ENCODE assay signal across 9 cellular contexts in the genomic region with DNA sequence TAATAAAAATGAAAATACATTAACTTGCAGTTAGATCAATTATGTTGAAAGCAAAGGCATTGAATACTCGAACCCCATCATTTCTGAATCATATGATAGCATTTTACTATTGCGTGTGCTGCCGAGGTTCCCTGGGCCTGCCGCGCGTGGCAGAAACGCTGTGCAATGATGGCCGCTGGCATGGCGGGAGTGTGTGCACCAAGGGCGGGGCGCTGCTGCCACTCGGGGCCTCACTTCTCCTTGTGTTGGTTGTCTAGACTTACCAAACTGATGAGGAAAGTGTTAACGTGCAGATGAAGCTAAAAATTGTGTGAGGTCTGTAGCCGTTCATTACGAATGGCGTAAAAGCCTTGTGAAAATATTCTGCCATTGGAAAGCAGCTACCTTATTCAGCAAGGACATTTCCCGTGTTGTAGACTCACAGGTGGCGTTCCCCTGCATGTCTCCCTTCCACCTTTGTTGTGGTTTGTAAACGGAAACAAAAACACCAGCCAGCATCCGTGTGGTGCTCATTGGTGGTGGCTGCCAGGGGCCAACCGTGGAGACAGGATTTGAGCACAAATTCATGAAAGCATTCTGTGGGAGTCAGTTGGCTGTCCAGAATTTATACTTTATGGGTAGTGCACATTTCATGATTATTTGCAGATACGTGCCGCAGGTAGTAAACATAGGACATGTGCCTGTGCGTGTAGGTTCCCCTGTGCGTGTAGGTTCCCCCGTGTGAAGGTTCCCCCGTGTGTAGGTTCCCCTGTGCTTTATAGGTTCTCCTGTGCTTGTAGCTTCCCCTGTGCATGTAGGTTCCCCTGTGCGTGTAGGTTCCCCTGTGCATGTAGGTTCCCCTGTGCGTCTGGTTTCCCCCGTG. TPM values are rescaled to one million over a fixed set of nuclear protein-coding genes. Genes with fewer than 3 reads are reported as not detected.
DNase-seq lines count a peak whose midpoint lies in the region; ATAC-seq and TF ChIP-seq lines count a peak whose summit lies in the region.
"Had no signal": no experiment of that assay in that cellular context is flagged by ENCODE, and none has a peak within 500 bp of the region (broad histone marks: within the 10 kb centered on the region; RNA-seq: fewer than 3 reads in every experiment).

No MANE protein-coding gene starts in this region.

- peaks cover 24% of the 10 kb centered on the region for H3K4me1 Mint-ChIP-seq in T-helper 17 cell

- no peaks in the 10 kb centered on the region for H3K9me3 ChIP-seq in T-helper 17 cell (ENCODE audit: control insufficient read depth, low read length, poor library complexity, severe bottlenecking)

- ATAC-seq in T-helper 17 cell: peak; percentile 93

- H3K27me3 Mint-ChIP-seq in T-helper 17 cell: no peaks in the 10 kb centered on the region

- intact Hi-C loops in posterior vena cava (cut with DNase I): no loop called here

- peak overlapping the region; percentile 90 for H3K27ac Mint-ChIP-seq in T-helper 17 cell

- peak overlapping the region; percentile 91 for H3K4me3 Mint-ChIP-seq in T-helper 17 cell

- H3K4me3 ChIP-seq in GM12864 (ENCODE audit: low read depth, low read length): peak overlapping the region; percentile 52

- DNase-seq in GM12864 (ENCODE audit: low read depth) (peak; percentile 42), T-helper 17 cell (peak; percentile 39 to 67 (median 58)), NCI-H2196 (lab: John Stamatoyannopoulos, UW; ENCODE audit: unreplicated experiment) (no peak), posterior vena cava (ENCODE audit: low spot score) (no peak), NCI-H187 (lab: John Stamatoyannopoulos, UW) (no peak), NCI-H446 (lab: John Stamatoyannopoulos, UW) (no peak)
- DNase-seq in activated naive CD4-positive, alpha-beta T cell treated with anti-CD3 and anti-CD28 coated beads, Interleukin-2, amount 50 U/mL, for 16 hours: peak; percentile 57
- DNase-seq in stimulated activated CD4-positive, alpha-beta T cell treated with anti-CD3 and anti-CD28 coated beads, Interleukin-1b, Interleukin-23, amount 100 ng/mL, for 24 hours (ENCODE audit: low read depth in 4 of 4, low spot score in 1 of 4): peak; percentile 25 to 49 (median 26)
- DNase-seq: DMS 273 treated with DMSO at 0.1 percent for 48 hours had no signal

- TF ChIP-seq CTCF in GM12864 (IDR thresholded peaks at IDR 0.05; ENCODE audit: low read depth, low read length, missing control alignments): no peak

- H3K36me3 Mint-ChIP-seq in T-helper 17 cell (ENCODE audit: low read depth): no peaks in the 10 kb centered on the region

RNA-seq across cellular contexts. Expression of a gene that starts 5.9 kb away (rescaled TPM):
- total RNA-seq in T-helper 17 cell (10 to 100 TPM; 14.2 to 14.5 TPM), posterior vena cava (10 to 100 TPM; 15.9 to 18.6 TPM)

Comparison
In these comparisons a context has a peak if more than half of its experiments do, and no peak if none do; other contexts are left out.
1. DNase-seq: peak in GM12864 (single experiment), T-helper 17 cell (3 of 3), activated naive CD4-positive, alpha-beta T cell treated with anti-CD3 and anti-CD28 coated beads, Interleukin-2, amount 50 U/mL, for 16 hours (single experiment) and stimulated activated CD4-positive, alpha-beta T cell treated with anti-CD3 and anti-CD28 coated beads, Interleukin-1b, Interleukin-23, amount 100 ng/mL, for 24 hours (4 of 4); none in NCI-H2196 (single experiment), posterior vena cava (single experiment), NCI-H187 (0 of 2) and NCI-H446 (0 of 2).